ENCODE assay signal across 1 cellular context in the genomic region with DNA sequence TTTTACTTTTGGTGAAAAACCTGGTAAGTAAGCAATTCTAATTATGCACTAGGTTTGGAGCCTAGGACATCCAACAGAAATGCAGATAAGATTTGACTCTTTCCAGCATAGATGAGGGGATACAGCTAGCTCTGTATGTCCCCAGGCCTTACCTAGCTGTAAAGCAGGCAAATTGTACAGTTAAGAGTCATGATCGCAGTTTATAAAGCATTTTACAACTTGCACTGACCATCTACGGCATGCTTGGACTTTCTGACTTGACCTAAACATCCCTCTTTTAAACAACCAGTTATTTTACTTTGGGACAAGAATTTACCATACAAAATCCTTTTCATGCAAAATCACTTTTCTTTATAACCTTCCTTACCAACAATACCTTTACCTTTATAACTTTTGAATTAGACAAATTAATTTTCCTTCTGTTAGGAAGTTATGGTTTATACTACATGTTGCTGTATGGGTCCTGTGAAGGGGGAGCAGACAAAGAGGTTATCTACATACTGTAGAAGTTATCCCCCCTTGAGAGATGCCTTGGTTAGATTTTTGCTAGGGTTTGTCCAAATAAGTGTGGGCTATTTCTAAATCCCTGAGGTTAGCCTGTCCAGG.
A peak's percentile ranks its signal among the peaks of the same experiment; 100 is the strongest.
TF ChIP-seq lines count a peak whose summit lies in the region.

No MANE protein-coding gene starts in this region.

TF ChIP-seq in HEK293, 187 proteins besides CTCF, POLR2A, EP300 and RAD21 (continued from another document):
- TF ChIP-seq ZNF549 (tag by site-specific recombination; IDR thresholded peaks at IDR 0.05), result peak; percentile 52; the same call in 1 of the 2 replicates
- peak; percentile 59 for TF ChIP-seq ZNF133 (tag by site-specific recombination; IDR thresholded peaks at IDR 0.05)
- TF ChIP-seq ZNF184 (tag by site-specific recombination; IDR thresholded peaks at IDR 0.05), result peak; percentile 76; the same call in 1 of the 2 replicates
- TF ChIP-seq, protein P1, sequence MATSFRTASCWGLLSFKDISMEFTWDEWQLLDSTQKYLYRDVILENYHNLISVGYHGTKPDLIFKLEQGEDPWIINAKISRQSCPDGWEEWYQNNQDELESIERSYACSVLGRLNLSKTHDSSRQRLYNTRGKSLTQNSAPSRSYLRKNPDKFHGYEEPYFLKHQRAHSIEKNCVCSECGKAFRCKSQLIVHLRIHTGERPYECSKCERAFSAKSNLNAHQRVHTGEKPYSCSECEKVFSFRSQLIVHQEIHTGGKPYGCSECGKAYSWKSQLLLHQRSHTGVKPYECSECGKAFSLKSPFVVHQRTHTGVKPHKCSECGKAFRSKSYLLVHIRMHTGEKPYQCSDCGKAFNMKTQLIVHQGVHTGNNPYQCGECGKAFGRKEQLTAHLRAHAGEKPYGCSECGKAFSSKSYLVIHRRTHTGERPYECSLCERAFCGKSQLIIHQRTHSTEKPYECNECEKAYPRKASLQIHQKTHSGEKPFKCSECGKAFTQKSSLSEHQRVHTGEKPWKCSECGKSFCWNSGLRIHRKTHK (tag by site-specific recombination; IDR thresholded peaks at IDR 0.05), result peak; percentile 53
- TF ChIP-seq TRIM28 (IDR thresholded peaks at IDR 0.05; ENCODE audit: borderline replicate concordance, low read length), result peak; percentile 100
- TF ChIP-seq, protein P2, sequence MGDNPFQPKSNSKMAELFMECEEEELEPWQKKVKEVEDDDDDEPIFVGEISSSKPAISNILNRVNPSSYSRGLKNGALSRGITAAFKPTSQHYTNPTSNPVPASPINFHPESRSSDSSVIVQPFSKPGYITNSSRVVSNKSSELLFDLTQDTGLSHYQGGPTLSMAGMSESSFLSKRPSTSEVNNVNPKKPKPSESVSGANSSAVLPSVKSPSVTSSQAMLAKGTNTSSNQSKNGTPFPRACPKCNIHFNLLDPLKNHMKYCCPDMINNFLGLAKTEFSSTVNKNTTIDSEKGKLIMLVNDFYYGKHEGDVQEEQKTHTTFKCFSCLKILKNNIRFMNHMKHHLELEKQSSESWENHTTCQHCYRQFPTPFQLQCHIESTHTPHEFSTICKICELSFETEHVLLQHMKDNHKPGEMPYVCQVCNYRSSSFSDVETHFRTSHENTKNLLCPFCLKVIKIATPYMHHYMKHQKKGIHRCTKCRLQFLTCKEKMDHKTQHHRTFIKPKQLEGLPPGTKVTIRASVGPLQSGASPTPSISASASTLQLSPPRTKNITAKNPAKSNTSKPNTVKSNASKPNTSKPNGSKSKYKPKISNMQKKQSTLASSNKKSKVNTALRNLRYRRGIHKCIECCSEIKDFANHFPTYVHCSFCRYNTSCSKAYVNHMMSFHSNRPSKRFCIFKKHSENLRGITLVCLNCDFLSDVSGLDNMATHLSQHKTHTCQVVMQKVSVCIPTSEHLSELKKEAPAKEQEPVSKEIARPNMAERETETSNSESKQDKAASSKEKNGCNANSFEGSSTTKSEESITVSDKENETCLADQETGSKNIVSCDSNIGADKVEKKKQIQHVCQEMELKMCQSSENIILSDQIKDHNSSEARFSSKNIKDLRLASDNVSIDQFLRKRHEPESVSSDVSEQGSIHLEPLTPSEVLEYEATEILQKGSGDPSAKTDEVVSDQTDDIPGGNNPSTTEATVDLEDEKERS (tag by site-specific recombination; IDR thresholded peaks at IDR 0.05), result peak; percentile 98
- TF ChIP-seq SETDB1 (IDR thresholded peaks at IDR 0.05; ENCODE audit: insufficient read length, low read length), result peak; percentile 100
- TF ChIP-seq ZNF555 (tag by site-specific recombination; conservative IDR thresholded peaks at IDR 0.05), result 0 out of 2 replicates have a peak, but pooled peaks have one; percentile 3
- TF ChIP-seq, protein P3, sequence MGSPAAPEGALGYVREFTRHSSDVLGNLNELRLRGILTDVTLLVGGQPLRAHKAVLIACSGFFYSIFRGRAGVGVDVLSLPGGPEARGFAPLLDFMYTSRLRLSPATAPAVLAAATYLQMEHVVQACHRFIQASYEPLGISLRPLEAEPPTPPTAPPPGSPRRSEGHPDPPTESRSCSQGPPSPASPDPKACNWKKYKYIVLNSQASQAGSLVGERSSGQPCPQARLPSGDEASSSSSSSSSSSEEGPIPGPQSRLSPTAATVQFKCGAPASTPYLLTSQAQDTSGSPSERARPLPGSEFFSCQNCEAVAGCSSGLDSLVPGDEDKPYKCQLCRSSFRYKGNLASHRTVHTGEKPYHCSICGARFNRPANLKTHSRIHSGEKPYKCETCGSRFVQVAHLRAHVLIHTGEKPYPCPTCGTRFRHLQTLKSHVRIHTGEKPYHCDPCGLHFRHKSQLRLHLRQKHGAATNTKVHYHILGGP (tag by site-specific recombination; IDR thresholded peaks at IDR 0.05), result no peak
- TF ChIP-seq, protein P4, sequence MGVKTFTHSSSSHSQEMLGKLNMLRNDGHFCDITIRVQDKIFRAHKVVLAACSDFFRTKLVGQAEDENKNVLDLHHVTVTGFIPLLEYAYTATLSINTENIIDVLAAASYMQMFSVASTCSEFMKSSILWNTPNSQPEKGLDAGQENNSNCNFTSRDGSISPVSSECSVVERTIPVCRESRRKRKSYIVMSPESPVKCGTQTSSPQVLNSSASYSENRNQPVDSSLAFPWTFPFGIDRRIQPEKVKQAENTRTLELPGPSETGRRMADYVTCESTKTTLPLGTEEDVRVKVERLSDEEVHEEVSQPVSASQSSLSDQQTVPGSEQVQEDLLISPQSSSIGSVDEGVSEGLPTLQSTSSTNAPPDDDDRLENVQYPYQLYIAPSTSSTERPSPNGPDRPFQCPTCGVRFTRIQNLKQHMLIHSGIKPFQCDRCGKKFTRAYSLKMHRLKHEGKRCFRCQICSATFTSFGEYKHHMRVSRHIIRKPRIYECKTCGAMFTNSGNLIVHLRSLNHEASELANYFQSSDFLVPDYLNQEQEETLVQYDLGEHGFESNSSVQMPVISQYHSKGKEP (tag by site-specific recombination; IDR thresholded peaks at IDR 0.05), result no peak
- 0 out of 2 replicates have a peak, but pooled peaks have one; percentile 29 for TF ChIP-seq ZNF169 (tag by site-specific recombination; IDR thresholded peaks at IDR 0.05)
- 0 out of 2 replicates have a peak, but pooled peaks have one; percentile 22 for TF ChIP-seq ZNF157 (tag by site-specific recombination; IDR thresholded peaks at IDR 0.05)
- TF ChIP-seq, protein P5, sequence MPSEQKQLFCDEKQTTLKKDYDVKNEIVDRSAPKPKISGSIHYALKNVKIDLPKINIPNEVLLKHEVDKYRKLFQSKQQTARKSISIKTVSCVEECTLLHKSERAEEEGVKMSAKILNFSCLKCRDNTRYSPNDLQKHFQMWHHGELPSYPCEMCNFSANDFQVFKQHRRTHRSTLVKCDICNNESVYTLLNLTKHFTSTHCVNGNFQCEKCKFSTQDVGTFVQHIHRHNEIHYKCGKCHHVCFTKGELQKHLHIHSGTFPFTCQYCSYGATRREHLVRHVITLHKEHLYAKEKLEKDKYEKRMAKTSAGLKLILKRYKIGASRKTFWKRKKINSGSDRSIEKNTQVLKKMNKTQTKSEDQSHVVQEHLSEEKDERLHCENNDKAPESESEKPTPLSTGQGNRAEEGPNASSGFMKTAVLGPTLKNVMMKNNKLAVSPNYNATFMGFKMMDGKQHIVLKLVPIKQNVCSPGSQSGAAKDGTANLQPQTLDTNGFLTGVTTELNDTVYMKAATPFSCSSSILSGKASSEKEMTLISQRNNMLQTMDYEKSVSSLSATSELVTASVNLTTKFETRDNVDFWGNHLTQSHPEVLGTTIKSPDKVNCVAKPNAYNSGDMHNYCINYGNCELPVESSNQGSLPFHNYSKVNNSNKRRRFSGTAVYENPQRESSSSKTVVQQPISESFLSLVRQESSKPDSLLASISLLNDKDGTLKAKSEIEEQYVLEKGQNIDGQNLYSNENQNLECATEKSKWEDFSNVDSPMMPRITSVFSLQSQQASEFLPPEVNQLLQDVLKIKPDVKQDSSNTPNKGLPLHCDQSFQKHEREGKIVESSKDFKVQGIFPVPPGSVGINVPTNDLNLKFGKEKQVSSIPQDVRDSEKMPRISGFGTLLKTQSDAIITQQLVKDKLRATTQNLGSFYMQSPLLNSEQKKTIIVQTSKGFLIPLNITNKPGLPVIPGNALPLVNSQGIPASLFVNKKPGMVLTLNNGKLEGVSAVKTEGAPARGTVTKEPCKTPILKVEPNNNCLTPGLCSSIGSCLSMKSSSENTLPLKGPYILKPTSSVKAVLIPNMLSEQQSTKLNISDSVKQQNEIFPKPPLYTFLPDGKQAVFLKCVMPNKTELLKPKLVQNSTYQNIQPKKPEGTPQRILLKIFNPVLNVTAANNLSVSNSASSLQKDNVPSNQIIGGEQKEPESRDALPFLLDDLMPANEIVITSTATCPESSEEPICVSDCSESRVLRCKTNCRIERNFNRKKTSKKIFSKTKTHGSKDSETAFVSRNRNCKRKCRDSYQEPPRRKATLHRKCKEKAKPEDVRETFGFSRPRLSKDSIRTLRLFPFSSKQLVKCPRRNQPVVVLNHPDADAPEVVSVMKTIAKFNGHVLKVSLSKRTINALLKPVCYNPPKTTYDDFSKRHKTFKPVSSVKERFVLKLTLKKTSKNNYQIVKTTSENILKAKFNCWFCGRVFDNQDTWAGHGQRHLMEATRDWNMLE (tag by site-specific recombination; conservative IDR thresholded peaks at IDR 0.05; ENCODE audit: low read depth), result peak; percentile 59
- TF ChIP-seq ZNF529 (tag by site-specific recombination; IDR thresholded peaks at IDR 0.05; ENCODE audit: insufficient replicate concordance), result peak; percentile 47
- no peak for TF ChIP-seq ZNF473 (tag by site-specific recombination; IDR thresholded peaks at IDR 0.05)
- TF ChIP-seq HOXC10 (CRISPR knock-in tag; IDR thresholded peaks at IDR 0.05), result no peak
- 0 out of 2 replicates have a peak, but pooled peaks have one; percentile 39 for TF ChIP-seq ZNF610 (tag by site-specific recombination; IDR thresholded peaks at IDR 0.05; ENCODE audit: borderline replicate concordance)
